In genomic region chr12:97681612-97682504, GRCh38 we compare ENCODE assay signal across 15 cellular contexts.
A peak's percentile ranks its signal among the peaks of the same experiment; 100 is the strongest.
DNase-seq lines count a peak whose midpoint lies in the region; ATAC-seq and TF ChIP-seq lines count a peak whose summit lies in the region.
"Had no signal": no experiment of that assay in that cellular context is flagged by ENCODE, and none has a peak within 500 bp of the region (broad histone marks: within the 10 kb centered on the region; RNA-seq: fewer than 3 reads in every experiment).

No MANE protein-coding gene starts in this region.

- no peaks in the 10 kb centered on the region for H3K27me3 Mint-ChIP-seq in activated naive CD4-positive, alpha-beta T cell treated with anti-CD3 and anti-CD28 coated beads for 36 hours (ENCODE audit: low read depth)
- H3K27me3 Mint-ChIP-seq: activated CD4-positive, alpha-beta T cell treated with anti-CD3 and anti-CD28 coated beads, Interleukin-2, amount 10 ng/mL, durations not matched to agents 7 days and 5 days; memory B cell had no signal

- H3K27me3 ChIP-seq in mammary epithelial cell (ENCODE audit: insufficient read depth, low read length): no peaks in the 10 kb centered on the region
- H3K27me3 ChIP-seq: transverse colon had no signal

- H3K9me3 ChIP-seq in mammary epithelial cell (replicated peaks; ENCODE audit: insufficient read depth, low read length): no peaks in the 10 kb centered on the region
- H3K9me3 ChIP-seq: Caco-2, transverse colon had no signal

- H3K79me2 ChIP-seq in mammary epithelial cell (ENCODE audit: insufficient read depth, low read length): no peaks in the 10 kb centered on the region

- H4K20me1 ChIP-seq in mammary epithelial cell (ENCODE audit: insufficient read depth, low read length): no peaks in the 10 kb centered on the region

- H3K4me3 Mint-ChIP-seq in activated naive CD4-positive, alpha-beta T cell treated with anti-CD3 and anti-CD28 coated beads for 36 hours: no peak overlapping the region
- H3K4me3 Mint-ChIP-seq: activated CD4-positive, alpha-beta T cell treated with anti-CD3 and anti-CD28 coated beads, Interleukin-2, amount 10 ng/mL, durations not matched to agents 7 days and 5 days; memory B cell; T-helper 1 cell treated with Interleukin-12 subunit alpha and Interleukin-12 subunit beta and Interleukin-4 antibody, amounts not matched to agents 30 μg/mL and 1 μg/mL, for 36 hours had no signal

- no peaks in the 10 kb centered on the region for H3K36me3 Mint-ChIP-seq in activated naive CD4-positive, alpha-beta T cell treated with anti-CD3 and anti-CD28 coated beads for 36 hours (ENCODE audit: low read depth)
- H3K36me3 Mint-ChIP-seq: memory B cell had no signal

- H3K4me3 ChIP-seq in mammary epithelial cell (replicated peaks in 1 of 3; ENCODE audit: insufficient read depth in 1 of 3, low read depth in 2 of 3, low read length in 3 of 3): no peak overlapping the region
- H3K4me3 ChIP-seq: transverse colon had no signal

- no peak overlapping the region for H3K27ac ChIP-seq in mammary epithelial cell (ENCODE audit: insufficient read depth, low read depth, low read length)
- H3K27ac ChIP-seq: transverse colon had no signal

- BruUV-seq in mammary epithelial cell (replicated peaks; lab: Mats Ljungman, UMichigan): no TSS peak

- H2AFZ ChIP-seq in mammary epithelial cell (ENCODE audit: low read depth, low read length): no peak overlapping the region

- H3K4me1 Mint-ChIP-seq in activated naive CD4-positive, alpha-beta T cell treated with anti-CD3 and anti-CD28 coated beads for 36 hours (ENCODE audit: low read depth): no peaks in the 10 kb centered on the region
- H3K4me1 Mint-ChIP-seq: activated CD4-positive, alpha-beta T cell treated with anti-CD3 and anti-CD28 coated beads, Interleukin-2, amount 10 ng/mL, durations not matched to agents 7 days and 5 days; memory B cell had no signal

- intact Hi-C loops in activated naive CD4-positive, alpha-beta T cell treated with anti-CD3 and anti-CD28 coated beads for 36 hours (cut with micrococcal nuclease): no loop called here
- intact Hi-C loops in mammary epithelial cell (cut with micrococcal nuclease): no loop called here

- H3K4me2 ChIP-seq in mammary epithelial cell (ENCODE audit: insufficient read depth, low read depth, low read length): no peak overlapping the region

- DNase-seq in activated naive CD4-positive, alpha-beta T cell treated with anti-CD3 and anti-CD28 coated beads for 36 hours: no peak
- no peak for DNase-seq in activated naive CD4-positive, alpha-beta T cell treated with anti-CD3 and anti-CD28 coated beads, Interleukin-2, amount 50 U/mL, for 16 hours
- DNase-seq in NCI-H69 (lab: John Stamatoyannopoulos, UW): no peak
- DNase-seq in mammary epithelial cell: no peak
- DNase-seq in cerebellar nuclear complex (lab: John Stamatoyannopoulos, UW): no peak
- no peak for DNase-seq in NCI-H774 (lab: John Stamatoyannopoulos, UW)
- DNase-seq: activated CD4-positive, alpha-beta T cell treated with anti-CD3 and anti-CD28 coated beads, Interleukin-2, amount 10 ng/mL, durations not matched to agents 7 days and 5 days; Caco-2; foreskin fibroblast; stimulated activated CD4-positive, alpha-beta T cell treated with anti-CD3 and anti-CD28 coated beads, Interleukin-12 subunit alpha, Interleukin-12 subunit beta, amount 100 ng/mL, for 4 hours; transverse colon had no signal

- ATAC-seq in HG02588 (IDR thresholded peaks at IDR 0.05; ENCODE audit: unreplicated experiment) (peak; percentile 87), HG03442 (IDR thresholded peaks at IDR 0.05; ENCODE audit: unreplicated experiment) (peak; percentile 98)

- no peaks in the 10 kb centered on the region for H3K4me1 ChIP-seq in mammary epithelial cell (ENCODE audit: insufficient read depth, low read length)
- H3K4me1 ChIP-seq: Caco-2, transverse colon had no signal

- in situ Hi-C loops in mammary epithelial cell (cut with MboI; ENCODE audit: low sequenced_read_pairs in 2 of 2): no loop called here

- H3K36me3 ChIP-seq in mammary epithelial cell (ENCODE audit: insufficient read depth, low read length): no peaks in the 10 kb centered on the region
- H3K36me3 ChIP-seq: transverse colon had no signal

- peak overlapping the region; percentile 21 for H3K27ac Mint-ChIP-seq in activated naive CD4-positive, alpha-beta T cell treated with anti-CD3 and anti-CD28 coated beads for 36 hours
- H3K27ac Mint-ChIP-seq: activated CD4-positive, alpha-beta T cell treated with anti-CD3 and anti-CD28 coated beads, Interleukin-2, amount 10 ng/mL, durations not matched to agents 7 days and 5 days; memory B cell; T-helper 1 cell treated with Interleukin-12 subunit alpha and Interleukin-12 subunit beta and Interleukin-4 antibody, amounts not matched to agents 30 μg/mL and 1 μg/mL, for 36 hours had no signal

- TF ChIP-seq CTCF in mammary epithelial cell (conservative IDR thresholded peaks at IDR 0.05 in 1 of 2, IDR thresholded peaks at IDR 0.05 in 1 of 2; ENCODE audit: extremely low read depth in 1 of 2, insufficient read depth in 1 of 2, low read depth in 1 of 2, low read length in 2 of 2): no peak

- CTCF ChIA-PET in activated naive CD4-positive, alpha-beta T cell treated with anti-CD3 and anti-CD28 coated beads for 36 hours (lab: Charles Lee): no interaction called here
- CTCF ChIA-PET in mammary epithelial cell (lab: Charles Lee; ENCODE audit: low non-redundant PET): no interaction called here

- no peak overlapping the region for H3K9ac ChIP-seq in mammary epithelial cell (ENCODE audit: insufficient read depth, low read length)

- peaks cover 2% of the 10 kb centered on the region for H3K9me3 Mint-ChIP-seq in activated naive CD4-positive, alpha-beta T cell treated with anti-CD3 and anti-CD28 coated beads for 36 hours
- H3K9me3 Mint-ChIP-seq: activated CD4-positive, alpha-beta T cell treated with anti-CD3 and anti-CD28 coated beads, Interleukin-2, amount 10 ng/mL, durations not matched to agents 7 days and 5 days; T-helper 1 cell treated with Interleukin-12 subunit alpha and Interleukin-12 subunit beta and Interleukin-4 antibody, amounts not matched to agents 30 μg/mL and 1 μg/mL, for 36 hours had no signal

- WGBS in mammary epithelial cell (ENCODE audit: low coverage, missing lambda C conversion rate): 67% methylated on average over 8 of the region's 8 CpGs

- dilution Hi-C loops in mammary epithelial cell (cut with HindIII; ENCODE audit: low sequenced_read_pairs): no loop called here
